ENCODE assay signal across 1 cellular context in genomic region chr2:206159346-206160123, GRCh38.
TF ChIP-seq lines count a peak whose summit lies in the region.

EEF1B2 (plus strand) TSS chr2:206159895; CDS start chr2:206159980, 85 bp downstream.
NDUFS1 (minus strand) TSS chr2:206159444; CDS start chr2:206153678, 5,766 bp downstream.

TF ChIP-seq in HEK293, 187 proteins besides CTCF, POLR2A, EP300 and RAD21 (continued from another document and continues in another):
- TF ChIP-seq KLF17 (tag by site-specific recombination; IDR thresholded peaks at IDR 0.05): no peak
- TF ChIP-seq GLI4 (tag by site-specific recombination; IDR thresholded peaks at IDR 0.05): no peak
- no peak for TF ChIP-seq ZNF280C (tag by site-specific recombination; IDR thresholded peaks at IDR 0.05)
- no peak for TF ChIP-seq ZBTB7A (tag by site-specific recombination; IDR thresholded peaks at IDR 0.05; ENCODE audit: low read depth)
- TF ChIP-seq PATZ1 (tag by site-specific recombination; IDR thresholded peaks at IDR 0.05): peak; percentile 11; the same call in 1 of the 2 replicates
- TF ChIP-seq PBX3 (CRISPR knock-in tag; IDR thresholded peaks at IDR 0.05): no peak
- TF ChIP-seq ZNF248 (tag by site-specific recombination; IDR thresholded peaks at IDR 0.05): no peak
- no peak for TF ChIP-seq ZNF292 (tag by site-specific recombination; IDR thresholded peaks at IDR 0.05; ENCODE audit: borderline replicate concordance, low read depth)
- TF ChIP-seq ZNF837 (tag by site-specific recombination; IDR thresholded peaks at IDR 0.05): no peak
- TF ChIP-seq ZNF211 (tag by site-specific recombination; IDR thresholded peaks at IDR 0.05; ENCODE audit: low read depth): no peak
- TF ChIP-seq ZNF830 (tag by site-specific recombination; IDR thresholded peaks at IDR 0.05; ENCODE audit: low read depth): no peak
- TF ChIP-seq ELK4 (IDR thresholded peaks at IDR 0.05; ENCODE audit: borderline replicate concordance, low read depth, low read length): peak; percentile 99
- TF ChIP-seq HOXC10 (CRISPR knock-in tag; IDR thresholded peaks at IDR 0.05): no peak
- TF ChIP-seq ZNF544 (tag by site-specific recombination; IDR thresholded peaks at IDR 0.05): no peak
- TF ChIP-seq BCL11A (tag by site-specific recombination; IDR thresholded peaks at IDR 0.05; ENCODE audit: low read depth): no peak
- TF ChIP-seq ZNF324 (tag by site-specific recombination; IDR thresholded peaks at IDR 0.05): no peak
- no peak for TF ChIP-seq ZNF768 (tag by site-specific recombination; IDR thresholded peaks at IDR 0.05)
- TF ChIP-seq ZNF274 (IDR thresholded peaks at IDR 0.05; ENCODE audit: low read length): no peak
- TF ChIP-seq ZNF274 (tag by site-specific recombination; IDR thresholded peaks at IDR 0.05; ENCODE audit: borderline replicate concordance): no peak
- no peak for TF ChIP-seq ZNF223 (tag by site-specific recombination; IDR thresholded peaks at IDR 0.05)
- TF ChIP-seq ZBTB6 (tag by site-specific recombination; IDR thresholded peaks at IDR 0.05): no peak
- no peak for TF ChIP-seq ZNF112 (tag by site-specific recombination; IDR thresholded peaks at IDR 0.05)
- TF ChIP-seq HIC1 (tag by site-specific recombination; IDR thresholded peaks at IDR 0.05): no peak
- peak; percentile 51 for TF ChIP-seq ZBTB26 (tag by site-specific recombination; optimal IDR thresholded peaks at IDR 0.05)
- TF ChIP-seq ZFHX2 (tag by site-specific recombination; conservative IDR thresholded peaks at IDR 0.05): 0 out of 2 replicates have a peak, but pooled peaks have one; percentile 5
- no peak for TF ChIP-seq ZBTB10 (tag by site-specific recombination; IDR thresholded peaks at IDR 0.05)
- no peak; the same call in 1 of the 2 replicates for TF ChIP-seq BCL11B (tag by site-specific recombination; IDR thresholded peaks at IDR 0.05; ENCODE audit: low read depth)
- no peak for TF ChIP-seq ZNF350 (tag by site-specific recombination; IDR thresholded peaks at IDR 0.05)
- TF ChIP-seq ZNF488 (tag by site-specific recombination; IDR thresholded peaks at IDR 0.05): no peak
- TF ChIP-seq KLF16 (tag by site-specific recombination; IDR thresholded peaks at IDR 0.05): 0 out of 2 replicates have a peak, but pooled peaks have one; percentile 44
- TF ChIP-seq ZNF311 (tag by site-specific recombination; IDR thresholded peaks at IDR 0.05; ENCODE audit: borderline replicate concordance): no peak
- TF ChIP-seq ZBTB11 (tag by site-specific recombination; conservative IDR thresholded peaks at IDR 0.05; ENCODE audit: low read depth): peak; percentile 93
- no peak for TF ChIP-seq SCRT1 (tag by site-specific recombination; IDR thresholded peaks at IDR 0.05; ENCODE audit: borderline replicate concordance)
- 0 out of 2 replicates have a peak, but pooled peaks have one; percentile 35 for TF ChIP-seq ZNF24 (tag by site-specific recombination; IDR thresholded peaks at IDR 0.05)
- TF ChIP-seq ZNF621 (tag by site-specific recombination; IDR thresholded peaks at IDR 0.05): no peak
